ENCODE assay signal across 1 cellular context in the genomic region with DNA sequence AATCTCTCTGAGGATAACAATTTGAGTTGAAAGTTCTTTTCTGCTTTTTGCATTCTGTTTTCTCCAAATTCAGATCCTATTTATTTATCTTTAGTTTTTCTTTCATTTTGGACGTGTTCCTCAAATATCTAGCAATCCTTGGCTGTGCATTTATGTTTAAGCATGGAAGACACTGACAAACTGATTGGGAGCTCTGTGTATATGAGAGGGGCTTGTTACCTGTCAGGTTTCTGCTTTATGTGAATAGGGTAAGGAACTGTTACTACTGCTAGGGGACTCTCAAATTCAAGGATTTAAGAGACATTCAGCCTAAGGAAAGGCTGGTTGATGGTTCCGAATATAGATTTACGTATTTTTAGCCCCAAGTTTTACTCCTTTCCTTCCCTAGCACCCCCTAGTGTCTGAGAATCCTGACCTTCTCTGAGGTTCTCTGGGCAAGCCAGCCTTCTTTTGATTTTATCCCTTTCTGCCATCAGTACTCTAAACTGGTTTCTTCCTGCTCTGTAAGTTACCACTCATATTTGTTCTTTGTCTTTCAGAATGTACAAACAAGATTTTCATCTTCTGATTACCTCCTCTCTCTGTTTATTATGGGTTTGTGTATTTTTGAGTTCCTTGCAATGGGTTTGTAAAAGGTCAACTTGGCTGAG.
TF ChIP-seq lines count a peak whose summit lies in the region.

No MANE protein-coding gene starts in this region.

TF ChIP-seq in GM12878, 131 proteins besides CTCF, POLR2A, EP300 and RAD21:
- TF ChIP-seq HDGF (IDR thresholded peaks at IDR 0.05): no peak
- TF ChIP-seq, protein P1, sequence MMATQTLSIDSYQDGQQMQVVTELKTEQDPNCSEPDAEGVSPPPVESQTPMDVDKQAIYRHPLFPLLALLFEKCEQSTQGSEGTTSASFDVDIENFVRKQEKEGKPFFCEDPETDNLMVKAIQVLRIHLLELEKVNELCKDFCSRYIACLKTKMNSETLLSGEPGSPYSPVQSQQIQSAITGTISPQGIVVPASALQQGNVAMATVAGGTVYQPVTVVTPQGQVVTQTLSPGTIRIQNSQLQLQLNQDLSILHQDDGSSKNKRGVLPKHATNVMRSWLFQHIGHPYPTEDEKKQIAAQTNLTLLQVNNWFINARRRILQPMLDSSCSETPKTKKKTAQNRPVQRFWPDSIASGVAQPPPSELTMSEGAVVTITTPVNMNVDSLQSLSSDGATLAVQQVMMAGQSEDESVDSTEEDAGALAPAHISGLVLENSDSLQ (IDR thresholded peaks at IDR 0.05): no peak
- no peak for TF ChIP-seq HCFC1 (IDR thresholded peaks at IDR 0.05; ENCODE audit: low read length)
- TF ChIP-seq, protein P2, sequence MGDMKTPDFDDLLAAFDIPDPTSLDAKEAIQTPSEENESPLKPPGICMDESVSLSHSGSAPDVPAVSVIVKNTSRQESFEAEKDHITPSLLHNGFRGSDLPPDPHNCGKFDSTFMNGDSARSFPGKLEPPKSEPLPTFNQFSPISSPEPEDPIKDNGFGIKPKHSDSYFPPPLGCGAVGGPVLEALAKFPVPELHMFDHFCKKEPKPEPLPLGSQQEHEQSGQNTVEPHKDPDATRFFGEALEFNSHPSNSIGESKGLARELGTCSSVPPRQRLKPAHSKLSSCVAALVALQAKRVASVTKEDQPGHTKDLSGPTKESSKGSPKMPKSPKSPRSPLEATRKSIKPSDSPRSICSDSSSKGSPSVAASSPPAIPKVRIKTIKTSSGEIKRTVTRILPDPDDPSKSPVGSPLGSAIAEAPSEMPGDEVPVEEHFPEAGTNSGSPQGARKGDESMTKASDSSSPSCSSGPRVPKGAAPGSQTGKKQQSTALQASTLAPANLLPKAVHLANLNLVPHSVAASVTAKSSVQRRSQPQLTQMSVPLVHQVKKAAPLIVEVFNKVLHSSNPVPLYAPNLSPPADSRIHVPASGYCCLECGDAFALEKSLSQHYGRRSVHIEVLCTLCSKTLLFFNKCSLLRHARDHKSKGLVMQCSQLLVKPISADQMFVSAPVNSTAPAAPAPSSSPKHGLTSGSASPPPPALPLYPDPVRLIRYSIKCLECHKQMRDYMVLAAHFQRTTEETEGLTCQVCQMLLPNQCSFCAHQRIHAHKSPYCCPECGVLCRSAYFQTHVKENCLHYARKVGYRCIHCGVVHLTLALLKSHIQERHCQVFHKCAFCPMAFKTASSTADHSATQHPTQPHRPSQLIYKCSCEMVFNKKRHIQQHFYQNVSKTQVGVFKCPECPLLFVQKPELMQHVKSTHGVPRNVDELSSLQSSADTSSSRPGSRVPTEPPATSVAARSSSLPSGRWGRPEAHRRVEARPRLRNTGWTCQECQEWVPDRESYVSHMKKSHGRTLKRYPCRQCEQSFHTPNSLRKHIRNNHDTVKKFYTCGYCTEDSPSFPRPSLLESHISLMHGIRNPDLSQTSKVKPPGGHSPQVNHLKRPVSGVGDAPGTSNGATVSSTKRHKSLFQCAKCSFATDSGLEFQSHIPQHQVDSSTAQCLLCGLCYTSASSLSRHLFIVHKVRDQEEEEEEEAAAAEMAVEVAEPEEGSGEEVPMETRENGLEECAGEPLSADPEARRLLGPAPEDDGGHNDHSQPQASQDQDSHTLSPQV (IDR thresholded peaks at IDR 0.05): no peak
- no peak for TF ChIP-seq BRCA1 (IDR thresholded peaks at IDR 0.05; ENCODE audit: low read depth, low read length)
- TF ChIP-seq RFX5 (IDR thresholded peaks at IDR 0.05; ENCODE audit: low read depth, low read length): no peak
- no peak for TF ChIP-seq SMARCA5 (IDR thresholded peaks at IDR 0.05)
- TF ChIP-seq POLR2AphosphoS2 (IDR thresholded peaks at IDR 0.05; ENCODE audit: low read depth, low read length): no peak
- TF ChIP-seq, protein P3, sequence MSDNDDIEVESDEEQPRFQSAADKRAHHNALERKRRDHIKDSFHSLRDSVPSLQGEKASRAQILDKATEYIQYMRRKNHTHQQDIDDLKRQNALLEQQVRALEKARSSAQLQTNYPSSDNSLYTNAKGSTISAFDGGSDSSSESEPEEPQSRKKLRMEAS (IDR thresholded peaks at IDR 0.05; ENCODE audit: low read depth, low read length): no peak
- TF ChIP-seq SMC3 (IDR thresholded peaks at IDR 0.05; ENCODE audit: borderline replicate concordance, low read length): no peak
- no peak for TF ChIP-seq ZNF217 (IDR thresholded peaks at IDR 0.05)
- no peak for TF ChIP-seq HDAC6 (IDR thresholded peaks at IDR 0.05; ENCODE audit: unreplicated experiment)
- no peak for TF ChIP-seq KDM1A (IDR thresholded peaks at IDR 0.05; ENCODE audit: borderline replicate concordance)
- TF ChIP-seq MYB (IDR thresholded peaks at IDR 0.05; ENCODE audit: borderline replicate concordance, low read depth, low read length): no peak
- TF ChIP-seq, protein P4, sequence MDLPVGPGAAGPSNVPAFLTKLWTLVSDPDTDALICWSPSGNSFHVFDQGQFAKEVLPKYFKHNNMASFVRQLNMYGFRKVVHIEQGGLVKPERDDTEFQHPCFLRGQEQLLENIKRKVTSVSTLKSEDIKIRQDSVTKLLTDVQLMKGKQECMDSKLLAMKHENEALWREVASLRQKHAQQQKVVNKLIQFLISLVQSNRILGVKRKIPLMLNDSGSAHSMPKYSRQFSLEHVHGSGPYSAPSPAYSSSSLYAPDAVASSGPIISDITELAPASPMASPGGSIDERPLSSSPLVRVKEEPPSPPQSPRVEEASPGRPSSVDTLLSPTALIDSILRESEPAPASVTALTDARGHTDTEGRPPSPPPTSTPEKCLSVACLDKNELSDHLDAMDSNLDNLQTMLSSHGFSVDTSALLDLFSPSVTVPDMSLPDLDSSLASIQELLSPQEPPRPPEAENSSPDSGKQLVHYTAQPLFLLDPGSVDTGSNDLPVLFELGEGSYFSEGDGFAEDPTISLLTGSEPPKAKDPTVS (IDR thresholded peaks at IDR 0.05; ENCODE audit: low read depth, low read length): no peak
- TF ChIP-seq ETV6 (conservative IDR thresholded peaks at IDR 0.05 in 1 of 2, IDR thresholded peaks at IDR 0.05 in 1 of 2; ENCODE audit: borderline replicate concordance in 1 of 2, low read depth in 1 of 2): no peak
- TF ChIP-seq SREBF1 (IDR thresholded peaks at IDR 0.05; ENCODE audit: low read length): no peak
TF ChIP-seq in GM12878: peak in this region for 0.
